22 cellular contexts compared by ENCODE assay signal in the genomic region with DNA sequence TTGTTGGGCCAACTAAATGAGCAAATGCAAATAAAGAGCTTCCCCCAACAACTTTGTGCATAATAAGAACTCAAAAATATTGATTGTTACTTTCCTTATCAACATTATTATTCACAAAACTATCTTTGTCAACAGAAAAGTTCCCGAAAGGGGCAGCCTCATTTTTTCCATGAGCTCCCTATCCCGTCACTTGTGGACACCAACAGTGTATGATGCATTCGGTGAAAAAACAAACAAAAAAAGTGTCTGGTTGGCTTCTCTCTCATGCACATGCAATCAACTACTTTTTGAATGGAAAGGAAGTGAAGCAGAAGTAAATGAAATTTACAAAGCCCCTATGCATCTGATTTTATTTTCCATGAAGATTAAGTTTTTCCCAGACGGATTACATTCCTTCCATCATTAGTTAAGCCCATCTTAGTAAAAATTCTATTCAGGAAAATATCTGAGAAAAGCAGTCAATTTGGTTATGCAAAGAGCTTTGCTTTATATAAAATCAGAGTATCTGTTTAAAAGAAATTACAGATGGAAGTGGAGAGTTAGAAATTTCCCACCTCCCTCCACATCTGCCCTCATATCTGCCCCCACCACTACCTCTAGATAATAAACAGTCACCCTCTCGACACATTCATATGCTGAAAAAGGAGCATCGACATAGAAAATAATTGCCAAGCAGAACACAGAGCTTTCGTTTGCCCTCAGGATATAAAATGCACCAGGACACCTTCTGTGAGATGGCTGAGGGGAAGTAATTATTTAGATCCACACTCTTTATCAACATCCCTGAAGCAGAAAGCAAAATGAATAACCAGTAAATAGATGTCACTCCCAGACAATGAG.
"Had no signal": no experiment of that assay in that cellular context is flagged by ENCODE, and none has a peak within 500 bp of the region (broad histone marks: within the 10 kb centered on the region; RNA-seq: fewer than 3 reads in every experiment).

No MANE protein-coding gene starts in this region.

- H3K4me3 ChIP-seq: adrenal gland, hepatocyte, ovary, right lobe of liver, smooth muscle cell, suprapubic skin, transverse colon, uterus had no signal

- DNase-seq: activated CD4-positive, alpha-beta T cell treated with anti-CD3 and anti-CD28 coated beads, Interleukin-2, amount 50 U/mL, for 1 hour; activated CD4-positive, CD25-positive, alpha-beta regulatory T cell treated with anti-CD3 and anti-CD28 coated beads, Interleukin-2, amount 50 U/mL, for 72 hours; activated gamma-delta T cell treated with Interleukin-2 at 50 U/mL for 16 hours; cerebellar nuclear complex; cortex of kidney; effector CD4-positive, alpha-beta T cell; left cardiac atrium; mesenchymal stem cell; natural killer cell; ovary; right lobe of liver; stimulated activated CD4-positive, alpha-beta T cell treated with anti-CD3 and anti-CD28 coated beads, Interleukin-4, amount 100 ng/mL, for 1 hour; stimulated activated naive CD8-positive, alpha-beta T cell treated with anti-CD3 and anti-CD28 coated beads, Interleukin-15, amount 100 ng/mL, for 72 hours; transverse colon; uterus had no signal

- H3K27me3 ChIP-seq: adrenal gland, hepatocyte, ovary, right lobe of liver, suprapubic skin, transverse colon, uterus had no signal

- H3K36me3 ChIP-seq: adrenal gland, ovary, right lobe of liver, suprapubic skin, transverse colon, uterus had no signal

- H3K4me1 Mint-ChIP-seq: natural killer cell; stimulated activated naive CD8-positive, alpha-beta T cell treated with anti-CD3 and anti-CD28 coated beads, Interleukin-15, amount 100 ng/mL, for 72 hours had no signal

- H3K36me3 Mint-ChIP-seq: natural killer cell had no signal

- H3K79me2 ChIP-seq: hepatocyte had no signal

- H3K9me3 ChIP-seq: adrenal gland, ovary, right lobe of liver, suprapubic skin, transverse colon, uterus had no signal

- H3K4me1 ChIP-seq: right lobe of liver, suprapubic skin, uterus had no signal

- H3K27ac Mint-ChIP-seq: activated naive CD4-positive, alpha-beta T cell treated with anti-CD3 and anti-CD28 coated beads, Interleukin-2, amount 50 U/mL, for 72 hours; activated T-helper 1 cell treated with anti-CD3 and anti-CD28 coated beads, Interleukin-12 subunit alpha, Interleukin-12 subunit beta, Interleukin-2, Interleukin-4 antibody, amounts not matched to agents 30 ng/mL and 10 ng/mL and 1 ng/mL, durations not matched to agents 14 hours and 24 hours and 36 hours; natural killer cell; stimulated activated naive CD8-positive, alpha-beta T cell treated with anti-CD3 and anti-CD28 coated beads, Interleukin-15, amount 100 ng/mL, for 72 hours had no signal

- ATAC-seq: activated naive CD4-positive, alpha-beta T cell treated with anti-CD3 and anti-CD28 coated beads, Interleukin-2, amount 50 U/mL, for 72 hours; esophagus mucosa; left cardiac atrium; natural killer cell; right lobe of liver; stimulated activated naive CD8-positive, alpha-beta T cell treated with anti-CD3 and anti-CD28 coated beads, Interleukin-15, amount 100 ng/mL, for 72 hours had no signal

- H2AFZ ChIP-seq: hepatocyte had no signal

- H3K4me3 Mint-ChIP-seq: activated T-helper 1 cell treated with anti-CD3 and anti-CD28 coated beads, Interleukin-12 subunit alpha, Interleukin-12 subunit beta, Interleukin-2, Interleukin-4 antibody, amounts not matched to agents 30 ng/mL and 10 ng/mL and 1 ng/mL, durations not matched to agents 14 hours and 24 hours and 36 hours; natural killer cell; stimulated activated naive CD8-positive, alpha-beta T cell treated with anti-CD3 and anti-CD28 coated beads, Interleukin-15, amount 100 ng/mL, for 72 hours had no signal

- H3K4me2 ChIP-seq: hepatocyte, smooth muscle cell had no signal

- H3K27ac ChIP-seq: adrenal gland, hepatocyte, ovary, right lobe of liver, suprapubic skin, transverse colon, uterus had no signal

- H3K27me3 Mint-ChIP-seq: stimulated activated naive CD8-positive, alpha-beta T cell treated with anti-CD3 and anti-CD28 coated beads, Interleukin-15, amount 100 ng/mL, for 72 hours had no signal
